ENCODE assay signal across 1 cellular context in the genomic region with DNA sequence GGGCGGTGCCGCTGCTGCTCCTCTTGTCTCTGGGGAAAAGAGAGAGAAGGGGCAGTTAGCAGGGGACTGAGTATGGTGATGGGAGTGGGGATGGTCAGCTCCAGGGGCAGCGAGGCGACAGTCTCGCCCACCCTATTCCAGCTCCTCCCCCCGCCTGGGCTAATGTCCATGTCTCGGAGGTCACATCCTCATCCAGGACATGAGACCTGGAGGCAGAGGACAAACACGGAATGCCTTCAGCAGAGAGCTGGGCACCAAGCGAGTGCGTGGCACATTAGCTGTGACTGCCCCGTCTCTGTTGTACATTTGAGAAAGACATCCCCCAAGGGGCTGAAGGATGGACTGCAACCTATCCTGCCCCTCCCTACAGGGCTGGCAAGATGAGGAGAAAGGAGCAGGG.
TF ChIP-seq lines count a peak whose summit lies in the region.

No MANE protein-coding gene starts in this region.

TF ChIP-seq in WTC11, 78 proteins besides CTCF, POLR2A, EP300 and RAD21 (continued from another document):
- TF ChIP-seq, protein P1, sequence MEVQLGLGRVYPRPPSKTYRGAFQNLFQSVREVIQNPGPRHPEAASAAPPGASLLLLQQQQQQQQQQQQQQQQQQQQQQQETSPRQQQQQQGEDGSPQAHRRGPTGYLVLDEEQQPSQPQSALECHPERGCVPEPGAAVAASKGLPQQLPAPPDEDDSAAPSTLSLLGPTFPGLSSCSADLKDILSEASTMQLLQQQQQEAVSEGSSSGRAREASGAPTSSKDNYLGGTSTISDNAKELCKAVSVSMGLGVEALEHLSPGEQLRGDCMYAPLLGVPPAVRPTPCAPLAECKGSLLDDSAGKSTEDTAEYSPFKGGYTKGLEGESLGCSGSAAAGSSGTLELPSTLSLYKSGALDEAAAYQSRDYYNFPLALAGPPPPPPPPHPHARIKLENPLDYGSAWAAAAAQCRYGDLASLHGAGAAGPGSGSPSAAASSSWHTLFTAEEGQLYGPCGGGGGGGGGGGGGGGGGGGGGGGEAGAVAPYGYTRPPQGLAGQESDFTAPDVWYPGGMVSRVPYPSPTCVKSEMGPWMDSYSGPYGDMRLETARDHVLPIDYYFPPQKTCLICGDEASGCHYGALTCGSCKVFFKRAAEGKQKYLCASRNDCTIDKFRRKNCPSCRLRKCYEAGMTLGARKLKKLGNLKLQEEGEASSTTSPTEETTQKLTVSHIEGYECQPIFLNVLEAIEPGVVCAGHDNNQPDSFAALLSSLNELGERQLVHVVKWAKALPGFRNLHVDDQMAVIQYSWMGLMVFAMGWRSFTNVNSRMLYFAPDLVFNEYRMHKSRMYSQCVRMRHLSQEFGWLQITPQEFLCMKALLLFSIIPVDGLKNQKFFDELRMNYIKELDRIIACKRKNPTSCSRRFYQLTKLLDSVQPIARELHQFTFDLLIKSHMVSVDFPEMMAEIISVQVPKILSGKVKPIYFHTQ (CRISPR knock-in tag; IDR thresholded peaks at IDR 0.05), result no peak
- TF ChIP-seq KAT7 (CRISPR knock-in tag; IDR thresholded peaks at IDR 0.05; ENCODE audit: borderline replicate concordance), result no peak
- TF ChIP-seq NFATC4 (CRISPR knock-in tag; IDR thresholded peaks at IDR 0.05), result no peak
- TF ChIP-seq, protein P2, sequence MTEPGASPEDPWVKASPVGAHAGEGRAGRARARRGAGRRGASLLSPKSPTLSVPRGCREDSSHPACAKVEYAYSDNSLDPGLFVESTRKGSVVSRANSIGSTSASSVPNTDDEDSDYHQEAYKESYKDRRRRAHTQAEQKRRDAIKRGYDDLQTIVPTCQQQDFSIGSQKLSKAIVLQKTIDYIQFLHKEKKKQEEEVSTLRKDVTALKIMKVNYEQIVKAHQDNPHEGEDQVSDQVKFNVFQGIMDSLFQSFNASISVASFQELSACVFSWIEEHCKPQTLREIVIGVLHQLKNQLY (CRISPR knock-in tag; IDR thresholded peaks at IDR 0.05), result no peak
- TF ChIP-seq NR1H2 (CRISPR knock-in tag; IDR thresholded peaks at IDR 0.05), result no peak
- TF ChIP-seq, protein P3, sequence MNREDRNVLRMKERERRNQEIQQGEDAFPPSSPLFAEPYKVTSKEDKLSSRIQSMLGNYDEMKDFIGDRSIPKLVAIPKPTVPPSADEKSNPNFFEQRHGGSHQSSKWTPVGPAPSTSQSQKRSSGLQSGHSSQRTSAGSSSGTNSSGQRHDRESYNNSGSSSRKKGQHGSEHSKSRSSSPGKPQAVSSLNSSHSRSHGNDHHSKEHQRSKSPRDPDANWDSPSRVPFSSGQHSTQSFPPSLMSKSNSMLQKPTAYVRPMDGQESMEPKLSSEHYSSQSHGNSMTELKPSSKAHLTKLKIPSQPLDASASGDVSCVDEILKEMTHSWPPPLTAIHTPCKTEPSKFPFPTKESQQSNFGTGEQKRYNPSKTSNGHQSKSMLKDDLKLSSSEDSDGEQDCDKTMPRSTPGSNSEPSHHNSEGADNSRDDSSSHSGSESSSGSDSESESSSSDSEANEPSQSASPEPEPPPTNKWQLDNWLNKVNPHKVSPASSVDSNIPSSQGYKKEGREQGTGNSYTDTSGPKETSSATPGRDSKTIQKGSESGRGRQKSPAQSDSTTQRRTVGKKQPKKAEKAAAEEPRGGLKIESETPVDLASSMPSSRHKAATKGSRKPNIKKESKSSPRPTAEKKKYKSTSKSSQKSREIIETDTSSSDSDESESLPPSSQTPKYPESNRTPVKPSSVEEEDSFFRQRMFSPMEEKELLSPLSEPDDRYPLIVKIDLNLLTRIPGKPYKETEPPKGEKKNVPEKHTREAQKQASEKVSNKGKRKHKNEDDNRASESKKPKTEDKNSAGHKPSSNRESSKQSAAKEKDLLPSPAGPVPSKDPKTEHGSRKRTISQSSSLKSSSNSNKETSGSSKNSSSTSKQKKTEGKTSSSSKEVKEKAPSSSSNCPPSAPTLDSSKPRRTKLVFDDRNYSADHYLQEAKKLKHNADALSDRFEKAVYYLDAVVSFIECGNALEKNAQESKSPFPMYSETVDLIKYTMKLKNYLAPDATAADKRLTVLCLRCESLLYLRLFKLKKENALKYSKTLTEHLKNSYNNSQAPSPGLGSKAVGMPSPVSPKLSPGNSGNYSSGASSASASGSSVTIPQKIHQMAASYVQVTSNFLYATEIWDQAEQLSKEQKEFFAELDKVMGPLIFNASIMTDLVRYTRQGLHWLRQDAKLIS (CRISPR knock-in tag; IDR thresholded peaks at IDR 0.05; ENCODE audit: borderline replicate concordance), result no peak
- TF ChIP-seq FOXJ3 (CRISPR knock-in tag; IDR thresholded peaks at IDR 0.05; ENCODE audit: borderline replicate concordance), result no peak
- no peak for TF ChIP-seq ZBTB21 (CRISPR knock-in tag; IDR thresholded peaks at IDR 0.05; ENCODE audit: borderline replicate concordance)
